In genomic region chr19:40613669-40614594, GRCh38 we compare ENCODE assay signal across 9 cellular contexts. TPM values are rescaled to one million over a fixed set of nuclear protein-coding genes. Genes with fewer than 3 reads are reported as not detected.
DNase-seq lines count a peak whose midpoint lies in the region; ATAC-seq, FAIRE-seq and TF ChIP-seq lines count a peak whose summit lies in the region.
"Had no signal": no experiment of that assay in that cellular context is flagged by ENCODE, and none has a peak within 500 bp of the region (broad histone marks: within the 10 kb centered on the region; RNA-seq: fewer than 3 reads in every experiment).

No MANE protein-coding gene starts in this region.

- intact Hi-C loops in stomach (cut with DNase I; ENCODE audit: low total_unique reads) = no loop called here

- H3K36me3 Mint-ChIP-seq in natural killer cell treated with Interleukin-12 subunit alpha and Interleukin-12 subunit beta and Interleukin-15 and Interleukin-18, amount 100 ng/mL, for 72 hours = no peaks in the 10 kb centered on the region

- H3K27me3 Mint-ChIP-seq in natural killer cell treated with Interleukin-12 subunit alpha and Interleukin-12 subunit beta and Interleukin-15 and Interleukin-18, amount 100 ng/mL, for 72 hours = no peaks in the 10 kb centered on the region

- peak overlapping the region; percentile 89 for H3K4me3 Mint-ChIP-seq in natural killer cell treated with Interleukin-12 subunit alpha and Interleukin-12 subunit beta and Interleukin-15 and Interleukin-18, amount 100 ng/mL, for 72 hours

- FAIRE-seq in GM12891 (lab: Jason Lieb, UNC) = peak; percentile 89
- FAIRE-seq: colon had no signal

- peaks cover 44 to 46% of the 10 kb centered on the region in 2 donors for H3K4me1 Mint-ChIP-seq in natural killer cell treated with Interleukin-12 subunit alpha and Interleukin-12 subunit beta and Interleukin-15 and Interleukin-18, amount 100 ng/mL, for 72 hours (ENCODE audit: low read depth in 2 of 2)

- TF ChIP-seq POLR2A in GM12891 (IDR thresholded peaks at IDR 0.05; ENCODE audit: low read depth, low read length) (no peak), stomach (IDR thresholded peaks at IDR 0.05) (no peak)

- no peaks in the 10 kb centered on the region for H3K9me3 Mint-ChIP-seq in natural killer cell treated with Interleukin-12 subunit alpha and Interleukin-12 subunit beta and Interleukin-15 and Interleukin-18, amount 100 ng/mL, for 72 hours

- H3K27ac Mint-ChIP-seq in natural killer cell treated with Interleukin-12 subunit alpha and Interleukin-12 subunit beta and Interleukin-15 and Interleukin-18, amount 100 ng/mL, for 72 hours = peak overlapping the region; percentile 62 to 92

- no peaks in the 10 kb centered on the region for H3K27me3 ChIP-seq in esophagus (ENCODE audit: control insufficient read depth in 1 of 2, insufficient read depth in 2 of 2, low read length in 2 of 2)
- peaks cover 0 to 33% (median 0%) of the 10 kb centered on the region in 3 donors for H3K27me3 ChIP-seq in stomach

- TF ChIP-seq EP300 in stomach (IDR thresholded peaks at IDR 0.05) = no peak

- no peak for TF ChIP-seq CTCF in stomach (IDR thresholded peaks at IDR 0.05)

- H3K9me3 ChIP-seq in esophagus (ENCODE audit: control insufficient read depth in 2 of 2, insufficient read depth in 1 of 2, low read depth in 1 of 2, low read length in 1 of 2) (no peaks in the 10 kb centered on the region), stomach (no peaks in the 10 kb centered on the region)

- H3K36me3 ChIP-seq in esophagus (ENCODE audit: control insufficient read depth in 2 of 2, insufficient read depth in 2 of 2, low read length in 1 of 2) (peaks cover 0 to 5% of the 10 kb centered on the region in 2 donors), stomach (peaks cover 0 to 8% (median 6%) of the 10 kb centered on the region in 4 donors)

- H3K4me1 ChIP-seq in esophagus (ENCODE audit: control insufficient read depth in 2 of 2, insufficient read depth in 2 of 2, low read length in 1 of 2) (peaks cover 0 to 29% of the 10 kb centered on the region in 2 donors), stomach (peaks cover 10 to 60% (median 47%) of the 10 kb centered on the region in 4 donors)

- H3K4me3 ChIP-seq in esophagus (ENCODE audit: low read depth in 1 of 2, low read length in 2 of 2) (peak overlapping the region; percentile 56 to 60), stomach (peak overlapping the region; percentile 57 to 71 (median 61))

- 11% methylated on average over 56 to 66 of the region's 66 CpGs for WGBS in esophagus, 2 donors
- WGBS in stomach, 5 donors = 2 to 11% (median 3%) methylated on average over 45 to 66 of the region's 66 CpGs

- ATAC-seq in HG03066 (IDR thresholded peaks at IDR 0.05; ENCODE audit: low read depth, unreplicated experiment) = peak; percentile 41
- peak; percentile 74 to 81 for ATAC-seq in natural killer cell treated with Interleukin-12 subunit alpha and Interleukin-12 subunit beta and Interleukin-15 and Interleukin-18, amount 100 ng/mL, for 72 hours

- DNase-seq in GM12891 (ENCODE audit: insufficient read length, low spot score) (peak; percentile 87), NCI-H82 treated with DMSO at 0.1 percent for 48 hours (lab: John Stamatoyannopoulos, UW; ENCODE audit: unreplicated experiment) (peak; percentile 37), stomach (peak; percentile 83), cerebellar nuclear complex (lab: John Stamatoyannopoulos, UW) (no peak)
- DNase-seq in activated CD8-positive, alpha-beta memory T cell treated with anti-CD3 and anti-CD28 coated beads, Interleukin-2, amount 50 U/mL, for 48 hours = peak; percentile 90
- DNase-seq in natural killer cell treated with Interleukin-12 subunit alpha and Interleukin-12 subunit beta and Interleukin-15 and Interleukin-18, amount 100 ng/mL, for 72 hours (ENCODE audit: low spot score) = peak; percentile 85

- H3K27ac ChIP-seq in esophagus (ENCODE audit: low read depth in 2 of 2, low read length in 1 of 2) (peak overlapping the region; percentile 88 to 97), stomach (peak overlapping the region; percentile 79 to 89 (median 86))

TF ChIP-seq in GM12891, 5 proteins besides CTCF, POLR2A, EP300 and RAD21:
- no peak for TF ChIP-seq POU2F2 (IDR thresholded peaks at IDR 0.05; ENCODE audit: low read depth, low read length)
- no peak for TF ChIP-seq TAF1 (IDR thresholded peaks at IDR 0.05; ENCODE audit: low read depth, low read length)
- TF ChIP-seq PAX5 (IDR thresholded peaks at IDR 0.05; ENCODE audit: insufficient read depth, low read length, severe bottlenecking) = no peak
- TF ChIP-seq SPI1 (IDR thresholded peaks at IDR 0.05; ENCODE audit: low read depth, low read length) = peak; percentile 26; the same call in 1 of the 2 replicates
- TF ChIP-seq POLR2AphosphoS5 (IDR thresholded peaks at IDR 0.05; ENCODE audit: low read depth, low read length) = no peak

RNA-seq across cellular contexts. Expression of gene LTBP4, which starts 12.8 kb away (rescaled TPM):
- polyA plus RNA-seq in GM12891 (2012; ENCODE audit: low read depth, missing spikeins) = 15.3 TPM
- polyA plus RNA-seq in esophagus (100 to 1,000 TPM in 1 of 2 donors, 10 to 100 TPM in 1; 69.9 to 117 TPM), stomach (100 to 1,000 TPM in 1 of 3 donors, 10 to 100 TPM in 2; 66.1 to 102 (median 98.6) TPM)
- 10 to 100 TPM; 28.1 to 59.0 TPM for total RNA-seq in natural killer cell treated with Interleukin-12 subunit alpha and Interleukin-12 subunit beta and Interleukin-15 and Interleukin-18, amount 100 ng/mL, for 72 hours
- total RNA-seq in stomach = 1,000 to 10,000 TPM in 1 of 5 donors, 100 to 1,000 TPM in 3, 10 to 100 TPM in 1; 79.0 to 1,027 (median 190) TPM

RNA-seq across cellular contexts. Expression of gene SHKBP1, which starts 37.3 kb away (rescaled TPM):
- polyA plus RNA-seq in GM12891 (2012; ENCODE audit: low read depth, missing spikeins) = 61.3 TPM
- polyA plus RNA-seq in esophagus (10 to 100 TPM; 47.9 to 53.6 TPM), stomach (10 to 100 TPM; 76.1 to 95.7 (median 79.9) TPM)
- total RNA-seq in natural killer cell treated with Interleukin-12 subunit alpha and Interleukin-12 subunit beta and Interleukin-15 and Interleukin-18, amount 100 ng/mL, for 72 hours = 100 to 1,000 TPM; 131 to 149 TPM
- 100 to 1,000 TPM in 1 of 5 donors, 10 to 100 TPM in 4; 15.8 to 102 (median 70.6) TPM for total RNA-seq in stomach

Comparison
In these comparisons a context has a peak if more than half of its experiments do, and no peak if none do; other contexts are left out.
1. DNase-seq: peak in GM12891 (single experiment), NCI-H82 treated with DMSO at 0.1 percent for 48 hours (single experiment), activated CD8-positive, alpha-beta memory T cell treated with anti-CD3 and anti-CD28 coated beads, Interleukin-2, amount 50 U/mL, for 48 hours (single experiment), natural killer cell treated with Interleukin-12 subunit alpha and Interleukin-12 subunit beta and Interleukin-15 and Interleukin-18, amount 100 ng/mL, for 72 hours (single experiment) and stomach (single experiment); none in cerebellar nuclear complex (0 of 2).